Comparison of ENCODE assay signal across 13 cellular contexts in the genomic region with DNA sequence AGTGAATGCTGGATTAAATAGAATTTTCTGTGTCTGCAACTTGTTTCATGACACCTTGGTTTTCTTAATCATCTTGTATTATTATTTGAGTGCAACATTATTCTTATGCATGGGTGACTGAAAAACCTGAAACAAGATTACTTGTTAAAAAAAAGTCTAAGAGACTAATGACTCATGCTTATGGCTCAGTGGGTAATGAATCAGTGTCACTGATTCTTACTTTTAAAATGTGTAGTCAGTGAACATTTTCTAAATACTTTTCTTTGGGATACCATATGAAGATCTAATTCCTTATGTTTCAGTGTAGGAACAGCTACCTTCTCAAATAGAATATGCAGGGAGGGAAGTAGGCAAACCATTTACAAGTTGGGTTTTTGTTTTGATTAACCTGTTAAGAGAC.
DNase-seq lines count a peak whose midpoint lies in the region; ATAC-seq and TF ChIP-seq lines count a peak whose summit lies in the region.
"Had no signal": no experiment of that assay in that cellular context is flagged by ENCODE, and none has a peak within 500 bp of the region (broad histone marks: within the 10 kb centered on the region; RNA-seq: fewer than 3 reads in every experiment).

No MANE protein-coding gene starts in this region.

- H3K4me3 ChIP-seq in skeletal muscle satellite cell (ENCODE audit: low read length) (no peak overlapping the region), SJCRH30 (no peak overlapping the region), mucosa of descending colon (no peak overlapping the region)
- H3K4me3 ChIP-seq: HAP-1 had no signal

- no peak for TF ChIP-seq CTCF in mucosa of descending colon (IDR thresholded peaks at IDR 0.05)

- H3K27ac ChIP-seq in SJCRH30: no peak overlapping the region

- no peak for ATAC-seq in mucosa of descending colon
- ATAC-seq: activated CD8-positive, alpha-beta T cell treated with anti-CD3 and anti-CD28 coated beads, Interleukin-2, amount 10 ng/mL, durations not matched to agents 7 days and 5 days had no signal

- H3K9me3 ChIP-seq in skeletal muscle satellite cell (replicated peaks; ENCODE audit: low read length) (no peaks in the 10 kb centered on the region), SJCRH30 (replicated peaks) (no peaks in the 10 kb centered on the region), mucosa of descending colon (no peaks in the 10 kb centered on the region)
- H3K9me3 ChIP-seq: HAP-1 had no signal

- H3K4me1 ChIP-seq in skeletal muscle satellite cell (ENCODE audit: control insufficient read depth, insufficient read depth, low read length): peaks cover 23% of the 10 kb centered on the region
- no peaks in the 10 kb centered on the region for H3K4me1 ChIP-seq in SJCRH30
- H3K4me1 ChIP-seq in mucosa of descending colon (ENCODE audit: low read depth): no peaks in the 10 kb centered on the region
- H3K4me1 ChIP-seq: HAP-1 had no signal

- intact Hi-C loops in mucosa of descending colon (cut with DNase I, micrococcal nuclease): no loop called here

- H3K9ac ChIP-seq in skeletal muscle satellite cell (ENCODE audit: low read depth, low read length): no peak overlapping the region

- H3K27me3 ChIP-seq in skeletal muscle satellite cell (ENCODE audit: control insufficient read depth, insufficient read depth, low read length) (no peaks in the 10 kb centered on the region), SJCRH30 (no peaks in the 10 kb centered on the region)

- peak overlapping the region; percentile 50 for H3K4me2 ChIP-seq in skeletal muscle satellite cell (ENCODE audit: low read length)

- H3K36me3 ChIP-seq in skeletal muscle satellite cell (ENCODE audit: insufficient read depth, low read length): no peaks in the 10 kb centered on the region
- no peaks in the 10 kb centered on the region for H3K36me3 ChIP-seq in SJCRH30
- no peaks in the 10 kb centered on the region for H3K36me3 ChIP-seq in mucosa of descending colon (ENCODE audit: low read depth)

- DNase-seq in GM04503 (ENCODE audit: low read depth) (peak; percentile 32), RPMI7951 (ENCODE audit: low read depth) (peak; percentile 67), fibroblast of gingiva (ENCODE audit: low read depth) (peak; percentile 37), NCI-H146 (lab: John Stamatoyannopoulos, UW) (no peak), SJCRH30 (no peak), mucosa of descending colon (no peak)
- DNase-seq in NK-92 treated with Interleukin-12 subunit alpha and Interleukin-12 subunit beta, amount 100 ng/mL, for 24 hours (lab: John Stamatoyannopoulos, UW): no peak
- DNase-seq: activated CD8-positive, alpha-beta T cell treated with anti-CD3 and anti-CD28 coated beads, Interleukin-2, amount 10 ng/mL, durations not matched to agents 7 days and 5 days; effector CD8-positive, alpha-beta T cell; KBM-7; NCI-H2081 had no signal

Comparison
In these comparisons a context has a peak if more than half of its experiments do, and no peak if none do; other contexts are left out.
1. DNase-seq: peak in GM04503 (single experiment), RPMI7951 (single experiment) and fibroblast of gingiva (single experiment); none in NCI-H146 (single experiment), SJCRH30 (0 of 2), mucosa of descending colon (0 of 3) and NK-92 treated with Interleukin-12 subunit alpha and Interleukin-12 subunit beta, amount 100 ng/mL, for 24 hours (single experiment).